25 cellular contexts compared by ENCODE assay signal in the genomic region with DNA sequence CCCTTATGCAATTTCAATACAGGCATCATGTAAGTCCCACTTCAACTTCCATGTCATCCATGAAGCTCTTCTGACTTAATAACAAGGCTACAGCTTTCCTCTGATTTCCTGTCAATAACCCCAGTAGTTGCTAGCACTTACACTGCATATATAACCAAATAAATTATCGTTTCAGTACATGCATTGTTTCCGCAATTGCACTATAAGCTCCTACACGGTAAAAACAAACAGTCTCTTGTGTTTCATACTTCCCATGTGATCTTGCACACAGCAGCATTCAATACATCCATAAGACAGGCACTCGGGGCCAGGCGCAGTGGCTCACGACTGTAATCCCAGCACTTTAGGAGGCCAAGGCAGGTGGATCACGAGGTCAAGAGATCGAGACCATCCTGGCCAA. TPM values are rescaled to one million over a fixed set of nuclear protein-coding genes. Genes with fewer than 3 reads are reported as not detected.
DNase-seq lines count a peak whose midpoint lies in the region; ATAC-seq, FAIRE-seq and TF ChIP-seq lines count a peak whose summit lies in the region.
"Had no signal": no experiment of that assay in that cellular context is flagged by ENCODE, and none has a peak within 500 bp of the region (broad histone marks: within the 10 kb centered on the region; RNA-seq: fewer than 3 reads in every experiment).

No MANE protein-coding gene starts in this region.

- TF ChIP-seq POLR2A in H1 (IDR thresholded peaks at IDR 0.05; ENCODE audit: control extremely low read depth in 1 of 2, low read depth in 2 of 2, low read length in 2 of 2) = no peak

- H3K27ac ChIP-seq in H1 (ENCODE audit: low read depth, low read length) (no peak overlapping the region), neural progenitor cell (peak overlapping the region; percentile 90)
- H3K27ac ChIP-seq: 22Rv1; A549; BLaER1 treated with 17β-estradiol and CSF1 and Interleukin-3, amounts not matched to agents 10 nM and 100 nM; C4-2B had no signal

- 94% methylated on average over 8 of the region's 8 CpGs; no CpG with 5 or more reads in 1 of the 2 experiments for WGBS in H1 (ENCODE audit: extremely low coverage in 1 of 2, insufficient coverage in 1 of 2, insufficient read length in 1 of 2, insufficient replicate concordance in 2 of 2, low coverage in 1 of 2, low lambda C conversion rate in 2 of 2, missing lambda C conversion rate in 1 of 2), 2 experiments

- H3K9ac ChIP-seq in H1 (replicated peaks in 1 of 4; ENCODE audit: extremely low read depth in 1 of 4, low read depth in 3 of 4, low read length in 3 of 4) = no peak overlapping the region
- no peak overlapping the region for H3K9ac ChIP-seq in neural progenitor cell
- H3K9ac ChIP-seq: BLaER1 treated with 17β-estradiol and CSF1 and Interleukin-3, amounts not matched to agents 10 nM and 100 nM had no signal

- H3K56ac ChIP-seq in H1 (replicated peaks; ENCODE audit: insufficient read length, low read depth, low read length) = no peak overlapping the region

- H3K4me2 ChIP-seq in H1 (ENCODE audit: insufficient read depth in 1 of 2, low read depth in 2 of 2, low read length in 2 of 2) = no peak overlapping the region
- H3K4me2 ChIP-seq in neural progenitor cell = no peak overlapping the region
- H3K4me2 ChIP-seq: A549; BLaER1 treated with 17β-estradiol and CSF1 and Interleukin-3, amounts not matched to agents 10 nM and 100 nM had no signal

- no peaks in the 10 kb centered on the region for H3K79me2 ChIP-seq in H1 (ENCODE audit: control insufficient read depth in 1 of 2, insufficient read depth in 2 of 2, low read length in 2 of 2)
- H3K79me2 ChIP-seq in neural progenitor cell (ENCODE audit: low read depth) = no peaks in the 10 kb centered on the region

- peaks cover 0 to 4% (median 0%) of the 10 kb centered on the region in 4 experiments; a peak in 2 of 8 replicates for H3K36me3 ChIP-seq in H1 (ENCODE audit: control insufficient read depth in 2 of 4, insufficient read depth in 4 of 4, low read length in 3 of 4)
- H3K36me3 ChIP-seq in neural progenitor cell = no peaks in the 10 kb centered on the region

- peak; percentile 16 for DNase-seq in COLO829 (ENCODE audit: low spot score)
- no peak for DNase-seq in H1 (ENCODE audit: low read depth in 1 of 2, low spot score in 2 of 2)
- DNase-seq in neural progenitor cell (ENCODE audit: low spot score) = no peak
- DNase-seq in activated T-cell treated with anti-CD3 and anti-CD28 coated beads, Interleukin-2, amount 50 U/mL, for 24 hours = no peak
- no peak for DNase-seq in NCI-H2107 (lab: John Stamatoyannopoulos, UW)
- DNase-seq: AML-193; CD4-positive, alpha-beta T cell; CD8-positive, alpha-beta T cell; COR-L47; DMS 273 treated with DMSO at 0.1 percent for 48 hours; DMS153; DMS53; DMS79; DND-41; EL; GDM1 had no signal

- peaks cover 19% of the 10 kb centered on the region for H3K36me3 Mint-ChIP-seq in neural progenitor cell
- peaks cover 54% of the 10 kb centered on the region for H3K36me3 Mint-ChIP-seq in activated T-cell treated with anti-CD3 and anti-CD28 coated beads, Interleukin-2, amount 50 U/mL, for 24 hours (ENCODE audit: low read depth)

- no peak for FAIRE-seq in H1 (lab: Jason Lieb, UNC)
- FAIRE-seq: A549, GM12878, GM12892, GM18507 had no signal

- TF ChIP-seq RAD21 in H1 (IDR thresholded peaks at IDR 0.05 in 1 of 2, conservative IDR thresholded peaks at IDR 0.05 in 1 of 2; ENCODE audit: low read depth in 2 of 2, low read length in 2 of 2) = no peak

- H2AFZ ChIP-seq in H1 (ENCODE audit: low read length) (no peak overlapping the region), neural progenitor cell (replicated peaks) (no peak overlapping the region)

- no peak overlapping the region for H4K8ac ChIP-seq in H1 (ENCODE audit: extremely low read depth, insufficient read depth, low read length)

- TF ChIP-seq CTCF in H1 (IDR thresholded peaks at IDR 0.05; ENCODE audit: control extremely low read depth in 1 of 3, insufficient read depth in 1 of 3, low read depth in 1 of 3, low read length in 3 of 3) (no peak), neural progenitor cell (IDR thresholded peaks at IDR 0.05) (no peak)

- no peak for TF ChIP-seq EP300 in H1 (IDR thresholded peaks at IDR 0.05; ENCODE audit: borderline replicate concordance in 1 of 2, low read depth in 2 of 2, low read length in 2 of 2)

- no peak for ATAC-seq in HG03175 (IDR thresholded peaks at IDR 0.05; ENCODE audit: unreplicated experiment)
- ATAC-seq: A549; CD8-positive, alpha-beta T cell; GM12878 had no signal

- no peak overlapping the region for H2BK120ac ChIP-seq in H1 (replicated peaks; ENCODE audit: low read depth, low read length)

- CTCF ChIA-PET in H1 (lab: Charles Lee; ENCODE audit: partially characterized antibody) = interaction anchor here (0.8 to 1.2 kb wide), 2 partner anchors 54 to 127 kb away, joined by 3 to 5 read pairs; no protein-coding TSS in a partner anchor

- H3K9me3 ChIP-seq in H1 (ENCODE audit: insufficient read depth in 2 of 2, low read depth in 1 of 2, low read length in 1 of 2) = no peaks in the 10 kb centered on the region
- H3K9me3 ChIP-seq in neural progenitor cell (ENCODE audit: low read depth) = no peaks in the 10 kb centered on the region
- H3K9me3 ChIP-seq: A549; BLaER1 treated with 17β-estradiol and CSF1 and Interleukin-3, amounts not matched to agents 10 nM and 100 nM had no signal

- H3F3A ChIP-seq in neural progenitor cell (ENCODE audit: low read depth) = peaks cover 34% of the 10 kb centered on the region

- H3K27me3 ChIP-seq in H1 (replicated peaks in 1 of 4; ENCODE audit: control insufficient read depth in 3 of 4, extremely low read depth in 1 of 4, insufficient read depth in 3 of 4, low read length in 3 of 4) (no peaks in the 10 kb centered on the region), neural progenitor cell (no peaks in the 10 kb centered on the region)
- H3K27me3 ChIP-seq: BLaER1 treated with 17β-estradiol and CSF1 and Interleukin-3, amounts not matched to agents 10 nM and 100 nM had no signal

- H3K4me1 Mint-ChIP-seq in neural progenitor cell = peaks cover 6% of the 10 kb centered on the region
- H3K4me1 Mint-ChIP-seq in activated T-cell treated with anti-CD3 and anti-CD28 coated beads, Interleukin-2, amount 50 U/mL, for 24 hours (ENCODE audit: low read depth) = peaks cover 3% of the 10 kb centered on the region
- H3K4me1 Mint-ChIP-seq: B cell had no signal

- peak overlapping the region; percentile 46; the same call in 1 of the 2 replicates for H2BK15ac ChIP-seq in H1 (ENCODE audit: low read length)

- no peak overlapping the region for H2AK5ac ChIP-seq in H1 (ENCODE audit: low read depth, low read length)

- H3K4me1 ChIP-seq in H1 (replicated peaks in 1 of 4; ENCODE audit: control insufficient read depth in 3 of 4, insufficient read depth in 4 of 4, low read length in 3 of 4) = peaks cover 3 to 19% (median 6%) of the 10 kb centered on the region in 4 experiments; a peak in 6 of 7 replicates
- peaks cover 46% of the 10 kb centered on the region for H3K4me1 ChIP-seq in neural progenitor cell
- H3K4me1 ChIP-seq: A549; BLaER1 treated with 17β-estradiol and CSF1 and Interleukin-3, amounts not matched to agents 10 nM and 100 nM had no signal

- H4K5ac ChIP-seq in H1 (ENCODE audit: insufficient read length, low read depth, low read length) = no peak overlapping the region

- H3K4me3 ChIP-seq in H1 (ENCODE audit: extremely low read depth in 1 of 4, insufficient read depth in 2 of 4, low read depth in 3 of 4, low read length in 4 of 4) (no peak overlapping the region), neural progenitor cell (no peak overlapping the region)
- H3K4me3 ChIP-seq: A549; BLaER1 treated with 17β-estradiol and CSF1 and Interleukin-3, amounts not matched to agents 10 nM and 100 nM; GM12878 had no signal

- no peak overlapping the region for H3K4me3 Mint-ChIP-seq in neural progenitor cell
- H3K4me3 Mint-ChIP-seq in activated T-cell treated with anti-CD3 and anti-CD28 coated beads, Interleukin-2, amount 50 U/mL, for 24 hours = no peak overlapping the region
- H3K4me3 Mint-ChIP-seq: B cell; CD4-positive, alpha-beta T cell; CD8-positive, alpha-beta T cell had no signal

- no peak overlapping the region for H3K14ac ChIP-seq in H1 (ENCODE audit: insufficient read length)

- POLR2A ChIA-PET in H1 (lab: Charles Lee; ENCODE audit: partially characterized antibody) = no interaction called here

- no peak overlapping the region for H2BK5ac ChIP-seq in H1 (ENCODE audit: low read depth, low read length)

- 0 out of 2 replicates have a peak, but pooled peaks cover 1% of the 10 kb centered on the region for H3K23me2 ChIP-seq in H1 (ENCODE audit: low read depth, low read length)

- H4K20me1 ChIP-seq in H1 (replicated peaks in 1 of 2; ENCODE audit: control insufficient read depth in 1 of 2, insufficient read depth in 2 of 2, low read length in 2 of 2) (peaks cover 0 to 2% of the 10 kb centered on the region in 2 experiments), neural progenitor cell (ENCODE audit: low read depth) (no peaks in the 10 kb centered on the region)

- H3K18ac ChIP-seq in H1 (ENCODE audit: extremely low read depth, low read length) = no peak overlapping the region

- no peak overlapping the region for H3K4ac ChIP-seq in H1 (replicated peaks; ENCODE audit: insufficient read length, low read depth, low read length)

- H3K79me1 ChIP-seq in H1 (ENCODE audit: low read depth, low read length) = no peaks in the 10 kb centered on the region

- H3K27me3 Mint-ChIP-seq in neural progenitor cell (ENCODE audit: insufficient read depth, low read depth) = peaks cover 2% of the 10 kb centered on the region
- no peaks in the 10 kb centered on the region for H3K27me3 Mint-ChIP-seq in activated T-cell treated with anti-CD3 and anti-CD28 coated beads, Interleukin-2, amount 50 U/mL, for 24 hours
- H3K27me3 Mint-ChIP-seq: B cell; CD4-positive, alpha-beta T cell had no signal

- H2BK12ac ChIP-seq in H1 (ENCODE audit: low read depth, low read length) = no peak overlapping the region

- H2BK20ac ChIP-seq in H1 (ENCODE audit: low read length) = no peak overlapping the region

- no peak overlapping the region for H3K27ac Mint-ChIP-seq in neural progenitor cell
- no peak overlapping the region for H3K27ac Mint-ChIP-seq in activated T-cell treated with anti-CD3 and anti-CD28 coated beads, Interleukin-2, amount 50 U/mL, for 24 hours
- H3K27ac Mint-ChIP-seq: B cell; CD4-positive, alpha-beta T cell; CD8-positive, alpha-beta T cell had no signal

- H4K91ac ChIP-seq in H1 (replicated peaks; ENCODE audit: insufficient read length, low read length) = no peak overlapping the region

- H3K23ac ChIP-seq in H1 (ENCODE audit: insufficient read length) = no peak overlapping the region

- no peaks in the 10 kb centered on the region for H3K9me3 Mint-ChIP-seq in neural progenitor cell
- no peaks in the 10 kb centered on the region for H3K9me3 Mint-ChIP-seq in activated T-cell treated with anti-CD3 and anti-CD28 coated beads, Interleukin-2, amount 50 U/mL, for 24 hours
- H3K9me3 Mint-ChIP-seq: CD4-positive, alpha-beta T cell; CD8-positive, alpha-beta T cell had no signal

RNA-seq across cellular contexts. Expression of gene FBXW4, which starts 41.4 kb away (rescaled TPM):
- total RNA-seq in H1 (2021; fragmentation: NEBNext Ultra II Directional; extraction: Animal tissue kit (Norgen Biotek cat#: 25700)) = 29.6 and 32.8 TPM in 2 replicates
- 29.0 and 42.8 TPM in 2 replicates for polyA plus RNA-seq in H1 (2011; rRNA removed)
- 37.8 TPM for polyA plus RNA-seq in H1 (2011; cell fraction: cytosol; rRNA removed)
- polyA plus RNA-seq in H1 (2011; cell fraction: nucleus; rRNA removed) = 26.7 TPM
- polyA plus RNA-seq in H1 (2012, experiment 1 of 2) = 29.6 to 39.3 TPM (median 34.2 TPM) in 4 replicates
- 19.8 TPM for polyA plus RNA-seq in H1 (2012, experiment 2 of 2)
- polyA plus RNA-seq in H1 (2013, experiment 1 of 2) = 13.7 TPM
- 14.1 TPM for polyA plus RNA-seq in H1 (2013, experiment 2 of 2)
- 84.3 and 109 TPM in 2 replicates for polyA minus RNA-seq in H1 (2011; rRNA and poly(A)+ RNA removed)
- polyA minus RNA-seq in H1 (2011; cell fraction: cytosol; rRNA and poly(A)+ RNA removed) = 21.6 TPM
- polyA minus RNA-seq in H1 (2011; cell fraction: nucleus; rRNA and poly(A)+ RNA removed) = 23.5 TPM
- 36.3 and 46.0 TPM in 2 replicates for total RNA-seq in neural progenitor cell (ENCODE audit: low replicate concordance)
